Comparison of ENCODE assay signal across 9 cellular contexts in the genomic region with DNA sequence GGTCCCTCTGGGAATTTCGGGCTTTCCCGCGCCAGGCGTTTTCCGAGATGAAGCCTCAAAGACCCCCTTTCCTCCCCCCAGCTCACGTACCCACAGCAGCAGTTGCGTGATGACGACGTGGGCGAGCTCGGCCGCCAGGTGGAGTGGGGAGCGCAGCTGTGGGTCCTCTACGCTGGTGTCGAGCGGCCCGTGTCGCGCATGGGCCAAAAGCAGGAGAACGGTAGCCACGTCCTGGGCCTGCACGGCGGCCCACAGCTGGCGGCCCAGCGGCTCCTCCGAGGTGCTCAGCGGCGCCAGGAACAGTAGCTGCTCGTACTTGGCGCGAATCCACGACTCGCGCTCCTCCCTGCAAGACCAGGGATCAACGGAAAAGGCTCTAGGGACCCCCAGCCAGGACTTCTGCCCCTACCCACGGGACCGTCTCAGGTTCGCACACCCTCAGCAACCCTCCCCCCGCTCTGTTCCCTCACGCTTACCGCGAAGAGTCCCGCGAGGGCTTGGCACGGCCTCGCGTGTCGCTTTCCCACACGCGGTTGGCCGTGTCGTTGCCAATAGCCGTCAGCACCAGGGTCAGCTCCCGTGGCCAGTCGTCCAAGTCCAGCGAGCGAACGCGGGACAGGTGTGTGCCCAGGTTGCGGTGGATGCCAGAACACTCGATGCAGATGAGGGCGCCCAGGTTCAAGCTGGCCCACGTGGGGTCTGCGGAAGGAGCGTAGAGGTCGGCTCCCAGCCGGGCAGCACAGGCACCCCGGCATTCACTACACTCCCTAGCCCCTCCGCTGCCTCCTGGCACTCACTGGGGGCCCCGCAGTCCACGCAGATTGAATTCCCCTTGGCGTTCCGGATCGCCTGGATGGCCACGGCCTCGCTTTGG. TPM values are rescaled to one million over a fixed set of nuclear protein-coding genes. Genes with fewer than 3 reads are reported as not detected.
DNase-seq lines count a peak whose midpoint lies in the region; ATAC-seq, FAIRE-seq and TF ChIP-seq lines count a peak whose summit lies in the region.
"Had no signal": no experiment of that assay in that cellular context is flagged by ENCODE, and none has a peak within 500 bp of the region (broad histone marks: within the 10 kb centered on the region; RNA-seq: fewer than 3 reads in every experiment).

No MANE protein-coding gene starts in this region.

- H3K79me2 ChIP-seq in MM.1S (ENCODE audit: low read length) (no peaks in the 10 kb centered on the region), osteoblast (ENCODE audit: insufficient read depth, low read length) (no peaks in the 10 kb centered on the region)

- H3K4me1 ChIP-seq in MM.1S (ENCODE audit: low read length) (no peaks in the 10 kb centered on the region), osteoblast (ENCODE audit: insufficient read depth, low read length) (peaks cover 4% of the 10 kb centered on the region)

- H3K36me3 ChIP-seq in MM.1S (replicated peaks; ENCODE audit: insufficient read depth, low read length) (no peaks in the 10 kb centered on the region), osteoblast (ENCODE audit: insufficient read depth, low read length) (no peaks in the 10 kb centered on the region)

- no peaks in the 10 kb centered on the region for H4K20me1 ChIP-seq in MM.1S (ENCODE audit: insufficient read depth, low read length)
- peaks cover 2% of the 10 kb centered on the region for H4K20me1 ChIP-seq in osteoblast (ENCODE audit: insufficient read depth, low read length)

- H3K36me3 Mint-ChIP-seq in immature natural killer cell, result peaks cover 15 to 40% (median 24%) of the 10 kb centered on the region in 3 donors

- H3K4me3 ChIP-seq in MM.1S (ENCODE audit: low read length), result peak overlapping the region; percentile 70
- peak overlapping the region; percentile 87 for H3K4me3 ChIP-seq in fibroblast of the aortic adventitia (ENCODE audit: low read depth, low read length)
- H3K4me3 ChIP-seq in osteoblast (ENCODE audit: insufficient read depth, low read length), result peak overlapping the region; percentile 83

- H3K9me2 ChIP-seq in MM.1S (replicated peaks; ENCODE audit: insufficient read depth, low read length), result no peaks in the 10 kb centered on the region

- no peak for FAIRE-seq in H54 (lab: Jason Lieb, UNC)

- TF ChIP-seq POLR2A in H54 (IDR thresholded peaks at IDR 0.05; ENCODE audit: low read depth, low read length), result no peak

- H3K27ac ChIP-seq in C4-2B (peak overlapping the region; percentile 9; the same call in 1 of the 2 replicates), MM.1S (ENCODE audit: low read length) (no peak overlapping the region), osteoblast (ENCODE audit: low read depth, low read length) (no peak overlapping the region)

- H3K27me3 ChIP-seq in MM.1S (replicated peaks; ENCODE audit: insufficient read depth, low read length), result no peaks in the 10 kb centered on the region
- peaks cover 17% of the 10 kb centered on the region for H3K27me3 ChIP-seq in osteoblast (ENCODE audit: insufficient read depth, low read length)

- ATAC-seq in GM19455 (IDR thresholded peaks at IDR 0.05; ENCODE audit: unreplicated experiment), result no peak

- peaks cover 6 to 8% of the 10 kb centered on the region in 2 donors for H3K4me1 Mint-ChIP-seq in immature natural killer cell

- H3K4me2 ChIP-seq in MM.1S (ENCODE audit: low read depth, low read length), result peak overlapping the region; percentile 70; the same call in 1 of the 2 replicates
- H3K4me2 ChIP-seq in osteoblast (ENCODE audit: insufficient read depth, low read length), result peak overlapping the region; percentile 88

- no peak overlapping the region; the same call in 1 of the 2 replicates for H3K9ac ChIP-seq in MM.1S (ENCODE audit: low read length)

- peaks cover 0 to 4% (median 2%) of the 10 kb centered on the region in 3 donors for H3K27me3 Mint-ChIP-seq in immature natural killer cell (ENCODE audit: low read depth in 3 of 3)
- H3K27me3 Mint-ChIP-seq: stimulated activated naive CD8-positive, alpha-beta T cell treated with anti-CD3 and anti-CD28 coated beads, Interleukin-15, amount 100 ng/mL, for 72 hours had no signal

- H3F3A ChIP-seq in MM.1S (ENCODE audit: insufficient read depth, low read length), result no peaks in the 10 kb centered on the region; the same call in 1 of the 2 replicates

- H3K9me3 ChIP-seq in MM.1S (replicated peaks; ENCODE audit: insufficient read depth, low read length), result no peaks in the 10 kb centered on the region
- no peaks in the 10 kb centered on the region for H3K9me3 ChIP-seq in osteoblast (ENCODE audit: low read depth, low read length)

- H3K27ac Mint-ChIP-seq in immature natural killer cell, result no peak overlapping the region

- no peak overlapping the region for H3K4me3 Mint-ChIP-seq in immature natural killer cell

- TF ChIP-seq CTCF in C4-2B (conservative IDR thresholded peaks at IDR 0.05), result no peak
- TF ChIP-seq CTCF in MM.1S (IDR thresholded peaks at IDR 0.05; ENCODE audit: low read length), result no peak
- peak; percentile 52 for TF ChIP-seq CTCF in fibroblast of the aortic adventitia (IDR thresholded peaks at IDR 0.05; ENCODE audit: insufficient read depth, low read length)
- no peak for TF ChIP-seq CTCF in osteoblast (IDR thresholded peaks at IDR 0.05; ENCODE audit: extremely low read depth, low read depth, low read length)

- DNase-seq in MM.1S (no peak), fibroblast of the aortic adventitia (ENCODE audit: low read depth) (no peak), osteoblast (ENCODE audit: insufficient read length, low spot score, missing footprints) (peak; percentile 86), UCSD-AML1 (lab: John Stamatoyannopoulos, UW; ENCODE audit: unreplicated experiment) (no peak), immature natural killer cell (no peak), H54 (ENCODE audit: insufficient read length, low spot score) (no peak)

- no peaks in the 10 kb centered on the region for H3K9me3 Mint-ChIP-seq in immature natural killer cell
- H3K9me3 Mint-ChIP-seq: stimulated activated naive CD8-positive, alpha-beta T cell treated with anti-CD3 and anti-CD28 coated beads, Interleukin-15, amount 100 ng/mL, for 72 hours had no signal

- H2AFZ ChIP-seq in MM.1S (ENCODE audit: low read length), result no peak overlapping the region
- H2AFZ ChIP-seq in osteoblast (ENCODE audit: low read length), result peak overlapping the region; percentile 72

RNA-seq across cellular contexts. Expression of a gene that starts 11.4 kb away (rescaled TPM):
- total RNA-seq in fibroblast of the aortic adventitia (ENCODE audit: low replicate concordance) (0.25 and 0.27 TPM in 2 replicates), osteoblast (0.29 and 0.72 TPM in 2 replicates)
- polyA plus RNA-seq in immature natural killer cell, result 10 to 100 TPM in 1 of 3 donors, 1 to 10 TPM in 2; 1.4 to 10.5 (median 3.2) TPM

RNA-seq across cellular contexts. Expression of a gene that starts 17.7 kb away (rescaled TPM):
- total RNA-seq in fibroblast of the aortic adventitia (ENCODE audit: low replicate concordance), result 17.3 and 43.9 TPM in 2 replicates
- total RNA-seq in osteoblast, result 37.4 and 41.6 TPM in 2 replicates
- 100 to 1,000 TPM in 1 of 3 donors, 10 to 100 TPM in 2; 62.1 to 103 (median 72.6) TPM for polyA plus RNA-seq in immature natural killer cell

RNA-seq across cellular contexts. Expression of a gene that starts 25.0 kb away (rescaled TPM):
- total RNA-seq in fibroblast of the aortic adventitia (ENCODE audit: low replicate concordance) (208 and 588 TPM in 2 replicates), osteoblast (275 and 293 TPM in 2 replicates)
- 100 to 1,000 TPM in 1 of 3 donors, 10 to 100 TPM in 2; 68.7 to 133 (median 75.6) TPM for polyA plus RNA-seq in immature natural killer cell

RNA-seq across cellular contexts. Expression of a gene that starts 27.8 kb away (rescaled TPM):
- total RNA-seq in fibroblast of the aortic adventitia (ENCODE audit: low replicate concordance) (0.57 and 2.1 TPM in 2 replicates), osteoblast (0.59 and 0.72 TPM in 2 replicates)
- polyA plus RNA-seq in immature natural killer cell, result 1 to 10 TPM; 1.7 to 4.4 (median 3.7) TPM

RNA-seq across cellular contexts. Expression of a gene that starts 33.2 kb away (rescaled TPM):
- total RNA-seq in fibroblast of the aortic adventitia (ENCODE audit: low replicate concordance) (229 and 425 TPM in 2 replicates), osteoblast (152 and 211 TPM in 2 replicates)
- polyA plus RNA-seq in immature natural killer cell, result 100 to 1,000 TPM in 1 of 3 donors, 10 to 100 TPM in 2; 54.2 to 111 (median 59.5) TPM
